1 cellular context compared by ENCODE assay signal in genomic region chr3:127604546-127605165, GRCh38.
TF ChIP-seq lines count a peak whose summit lies in the region.

No MANE protein-coding gene starts in this region.

TF ChIP-seq in K562, 482 proteins besides CTCF, POLR2A, EP300 and RAD21:
- no peak for TF ChIP-seq MED1 (CRISPR knock-in tag; IDR thresholded peaks at IDR 0.05; ENCODE audit: borderline replicate concordance)
- TF ChIP-seq RBFOX2 (IDR thresholded peaks at IDR 0.05; ENCODE audit: low read depth, low read length) = peak; percentile 60; the same call in 1 of the 2 replicates
- peak; percentile 46 for TF ChIP-seq POLR2G (IDR thresholded peaks at IDR 0.05; ENCODE audit: low read depth, low read length)
